ENCODE assay signal across 4 cellular contexts in genomic region chrX:154672084-154672483, GRCh38. TPM values are rescaled to one million over a fixed set of nuclear protein-coding genes. Genes with fewer than 3 reads are reported as not detected.
"Had no signal": no experiment of that assay in that cellular context is flagged by ENCODE, and none has a peak within 500 bp of the region (broad histone marks: within the 10 kb centered on the region; RNA-seq: fewer than 3 reads in every experiment).

No MANE protein-coding gene starts in this region.

RNA-seq across cellular contexts. Expression of gene CTAG2, which starts 18.7 kb away (rescaled TPM):
- total RNA-seq: LHCN-M2, M059J, MCF 10A, NCI-H460 had no signal

RNA-seq across cellular contexts. Expression of gene CTAG1B, which starts 53.0 kb away (rescaled TPM):
- total RNA-seq: LHCN-M2, M059J, MCF 10A, NCI-H460 had no signal
